In genomic region chrY:26562976-26563375, GRCh38 we compare ENCODE assay signal across 8 cellular contexts.
A peak's percentile ranks its signal among the peaks of the same experiment; 100 is the strongest.
DNase-seq lines count a peak whose midpoint lies in the region; ATAC-seq, FAIRE-seq and TF ChIP-seq lines count a peak whose summit lies in the region.
"Not testable (repeated sequence)": the region's sequence is repeated elsewhere in the genome, so short reads cannot be mapped to it uniquely, and the experiment has no call there.

No MANE protein-coding gene starts in this region.

- not testable (repeated sequence) for H3K9me3 ChIP-seq in DND-41 (ENCODE audit: insufficient read depth, low read length, severe bottlenecking); MG63; testis

- intact Hi-C loops in testis (cut with DNase I; ENCODE audit: low total_unique reads): not testable (repeated sequence)

- not testable (repeated sequence) for H3K27me3 ChIP-seq in DND-41 (ENCODE audit: insufficient read depth, low read length, poor library complexity); MG63; testis

- not testable (repeated sequence) for FAIRE-seq in RCC 7860 (lab: Jason Lieb, UNC)

- 0 to 35% methylated on average over 2 to 4 of the region's 4 CpGs for WGBS in testis, 2 donors

- H3K36me3 Mint-ChIP-seq in glutamatergic neuron (ENCODE audit: unreplicated experiment): not testable (repeated sequence)

- not testable (repeated sequence) for H3K4me3 ChIP-seq in DND-41 (ENCODE audit: low read depth in 1 of 2, low read length in 2 of 2); MG63; testis

- not testable (repeated sequence) for H3K4me1 ChIP-seq in DND-41 (ENCODE audit: insufficient read depth, low read length); testis

- not testable (repeated sequence) for H3K79me2 ChIP-seq in DND-41 (ENCODE audit: insufficient read depth, low read length)

- H3K27me3 Mint-ChIP-seq in glutamatergic neuron (ENCODE audit: unreplicated experiment): not testable (repeated sequence)

- not testable (repeated sequence) for H3K9ac ChIP-seq in DND-41 (ENCODE audit: low read depth, low read length)

- H3K36me3 ChIP-seq in DND-41 (ENCODE audit: insufficient read depth, low read length); MG63; testis (ENCODE audit: low read depth, missing control alignments): not testable (repeated sequence)

- TF ChIP-seq CTCF in DND-41 (IDR thresholded peaks at IDR 0.05; ENCODE audit: borderline replicate concordance, extremely low read depth, low read length, poor library complexity, severe bottlenecking) (peak; percentile 37), VCaP (conservative IDR thresholded peaks at IDR 0.05) (peak; percentile 38)
- TF ChIP-seq CTCF in glutamatergic neuron (IDR thresholded peaks at IDR 0.05; ENCODE audit: partially characterized antibody, unreplicated experiment); testis (IDR thresholded peaks at IDR 0.05): not testable (repeated sequence)

- DNase-seq in DND-41 (peak; percentile 5), HT-29 (ENCODE audit: low spot score) (peak; percentile 0), MG63 (peak; percentile 20), NCI-H2171 treated with DMSO at 0.1 percent for 48 hours (lab: John Stamatoyannopoulos, UW) (peak; percentile 1), RCC 7860 (ENCODE audit: low spot score) (peak; percentile 4), glutamatergic neuron (peak; percentile 38), testis (peak; percentile 17)

- not testable (repeated sequence) for TF ChIP-seq POLR2A in testis (IDR thresholded peaks at IDR 0.05)

- not testable (repeated sequence) for H3K27ac Mint-ChIP-seq in glutamatergic neuron (ENCODE audit: unreplicated experiment)

- H2AFZ ChIP-seq in DND-41 (ENCODE audit: low read depth, low read length): not testable (repeated sequence)

- H3K27ac ChIP-seq in DND-41 (ENCODE audit: low read length); VCaP; testis: not testable (repeated sequence)

- not testable (repeated sequence) for ATAC-seq in DND-41 (ENCODE audit: insufficient read depth, low read depth)

- not testable (repeated sequence) for H3K4me2 ChIP-seq in DND-41 (ENCODE audit: insufficient read depth, low read length)

- not testable (repeated sequence) for H3K4me1 Mint-ChIP-seq in glutamatergic neuron (ENCODE audit: low read depth, unreplicated experiment)

- H3K4me3 Mint-ChIP-seq in glutamatergic neuron (ENCODE audit: unreplicated experiment): not testable (repeated sequence)

- not testable (repeated sequence) for H4K20me1 ChIP-seq in DND-41 (ENCODE audit: insufficient read depth, low read length)

- not testable (repeated sequence) for H3K9me3 Mint-ChIP-seq in glutamatergic neuron (ENCODE audit: unreplicated experiment)
